In the genomic region with DNA sequence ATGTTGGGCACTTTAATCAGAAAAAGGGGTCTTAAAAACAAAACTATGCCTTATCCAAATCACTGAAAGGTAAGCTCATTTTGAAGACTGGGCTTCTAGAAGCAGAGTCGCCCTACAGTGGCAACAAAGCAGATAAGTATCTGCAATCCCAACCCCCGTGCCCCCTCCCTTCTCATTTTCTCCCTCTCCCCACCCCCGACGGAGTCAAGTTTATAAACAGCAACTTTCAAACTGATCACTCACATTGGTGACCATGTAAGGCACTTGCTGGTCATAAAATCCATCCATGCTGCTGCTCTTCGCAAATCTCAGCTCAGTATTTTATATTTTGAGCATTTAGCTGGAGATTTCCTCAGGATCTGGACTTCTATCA, we compare ENCODE assay signal across 8 cellular contexts. TPM values are rescaled to one million over a fixed set of nuclear protein-coding genes. Genes with fewer than 3 reads are reported as not detected.
DNase-seq lines count a peak whose midpoint lies in the region; ATAC-seq and TF ChIP-seq lines count a peak whose summit lies in the region.

No MANE protein-coding gene starts in this region.

- H3K4me1 ChIP-seq in HCT116 (ENCODE audit: control insufficient read depth in 1 of 2, insufficient read depth in 2 of 2, low read length in 2 of 2) (peaks cover 9 to 13% of the 10 kb centered on the region in 2 experiments; a peak in 3 of 4 replicates), skeletal muscle satellite cell (ENCODE audit: control insufficient read depth, insufficient read depth, low read length) (peaks cover 21% of the 10 kb centered on the region)

- H2AFZ ChIP-seq in HCT116 (ENCODE audit: low read depth, low read length, poor library complexity, severe bottlenecking) = no peak overlapping the region

- peak overlapping the region; percentile 53 to 61 for H3K4me3 ChIP-seq in HCT116 (replicated peaks in 1 of 2; ENCODE audit: low read depth in 1 of 2, low read length in 2 of 2)
- H3K4me3 ChIP-seq in skeletal muscle satellite cell (ENCODE audit: low read length) = peak overlapping the region; percentile 92

- no peak overlapping the region for H3K27ac Mint-ChIP-seq in activated CD8-positive, alpha-beta T cell treated with anti-CD3 and anti-CD28 coated beads, Interleukin-2, amount 10 ng/mL, durations not matched to agents 7 days and 5 days
- H3K27ac Mint-ChIP-seq in CD14-positive monocyte = no peak overlapping the region

- no peak for TF ChIP-seq RAD21 in HCT116 (IDR thresholded peaks at IDR 0.05; ENCODE audit: low read depth)

- H3K27ac ChIP-seq in HCT116 (ENCODE audit: low read depth, low read length) = peak overlapping the region; percentile 68

- H3K4me2 ChIP-seq in HCT116 (ENCODE audit: low read length) (peak overlapping the region; percentile 78), skeletal muscle satellite cell (ENCODE audit: low read length) (peak overlapping the region; percentile 94)

- no peaks in the 10 kb centered on the region for H3K9me3 ChIP-seq in HCT116 (ENCODE audit: control insufficient read depth in 1 of 2, insufficient read depth in 1 of 2, low read depth in 1 of 2, low read length in 2 of 2)
- H3K9me3 ChIP-seq in skeletal muscle satellite cell (replicated peaks; ENCODE audit: low read length) = no peaks in the 10 kb centered on the region

- H3K4me3 Mint-ChIP-seq in activated CD8-positive, alpha-beta T cell treated with anti-CD3 and anti-CD28 coated beads, Interleukin-2, amount 10 ng/mL, durations not matched to agents 7 days and 5 days = no peak overlapping the region
- H3K4me3 Mint-ChIP-seq in CD14-positive monocyte = no peak overlapping the region

- CTCF ChIA-PET in HCT116 (lab: Charles Lee) = interaction anchor here (1.5 kb wide), 1 partner anchor 707 kb away, joined by 4 read pairs; no protein-coding TSS in a partner anchor
- CTCF ChIA-PET in activated CD8-positive, alpha-beta T cell treated with anti-CD3 and anti-CD28 coated beads, Interleukin-2, amount 10 ng/mL, durations not matched to agents 7 days and 5 days (lab: Charles Lee) = no interaction called here

- no peak for TF ChIP-seq POLR2A in HCT116 (IDR thresholded peaks at IDR 0.05; ENCODE audit: borderline replicate concordance, extremely low read depth, insufficient read depth, insufficient read length)

- H3K9ac ChIP-seq in HCT116 (ENCODE audit: low read length) (peak overlapping the region; percentile 54), skeletal muscle satellite cell (ENCODE audit: low read depth, low read length) (peak overlapping the region; percentile 88)

- no peaks in the 10 kb centered on the region for H3K9me3 Mint-ChIP-seq in activated CD8-positive, alpha-beta T cell treated with anti-CD3 and anti-CD28 coated beads, Interleukin-2, amount 10 ng/mL, durations not matched to agents 7 days and 5 days (ENCODE audit: insufficient read depth)
- H3K9me3 Mint-ChIP-seq in CD14-positive monocyte = peaks cover 0 to 2% (median 0%) of the 10 kb centered on the region in 7 donors

- BruUV-seq in HCT116 (replicated peaks; lab: Mats Ljungman, UMichigan) = no TSS peak

- H3K27me3 Mint-ChIP-seq in activated CD8-positive, alpha-beta T cell treated with anti-CD3 and anti-CD28 coated beads, Interleukin-2, amount 10 ng/mL, durations not matched to agents 7 days and 5 days (ENCODE audit: low read depth) = no peaks in the 10 kb centered on the region
- peaks cover 5 to 13% (median 10%) of the 10 kb centered on the region in 3 donors for H3K27me3 Mint-ChIP-seq in CD14-positive monocyte (ENCODE audit: low read depth in 3 of 3)

- H3K9me2 ChIP-seq in HCT116 (ENCODE audit: insufficient read depth) = no peaks in the 10 kb centered on the region; the same call in 1 of the 2 replicates

- H3K27me3 ChIP-seq in HCT116 (ENCODE audit: insufficient read depth, low read length) = no peaks in the 10 kb centered on the region
- H3K27me3 ChIP-seq in skeletal muscle satellite cell (ENCODE audit: control insufficient read depth, insufficient read depth, low read length) = no peaks in the 10 kb centered on the region

- H3K36me3 ChIP-seq in HCT116 (ENCODE audit: control insufficient read depth in 1 of 2, insufficient read depth in 2 of 2, low read length in 2 of 2) (no peaks in the 10 kb centered on the region), skeletal muscle satellite cell (ENCODE audit: insufficient read depth, low read length) (no peaks in the 10 kb centered on the region)

- intact Hi-C loops in HCT116 (cut with micrococcal nuclease) = no loop called here
- intact Hi-C loops in CD14-positive monocyte (cut with micrococcal nuclease) = no loop called here

- DNase-seq in HCT116 (ENCODE audit: low read depth, low spot score) (no peak), SHP77 treated with DMSO at 0.1 percent for 48 hours (lab: John Stamatoyannopoulos, UW) (peak; percentile 85), foreskin melanocyte (peak; percentile 52), CD14-positive monocyte (ENCODE audit: low spot score) (no peak)
- no peak for DNase-seq in activated CD8-positive, alpha-beta T cell treated with anti-CD3 and anti-CD28 coated beads, Interleukin-2, amount 10 ng/mL, durations not matched to agents 7 days and 5 days

- RAD21 ChIA-PET in HCT116 (lab: Charles Lee; ENCODE audit: low non-redundant PET in 1 of 2, low total read pairs in 2 of 2, uncharacterized antibody in 2 of 2, unreplicated experiment in 2 of 2) = no interaction called here

- H3K4me1 Mint-ChIP-seq in activated CD8-positive, alpha-beta T cell treated with anti-CD3 and anti-CD28 coated beads, Interleukin-2, amount 10 ng/mL, durations not matched to agents 7 days and 5 days (ENCODE audit: low read depth) = no peaks in the 10 kb centered on the region
- H3K4me1 Mint-ChIP-seq in CD14-positive monocyte = no peaks in the 10 kb centered on the region

- no peak for ATAC-seq in HCT116
- ATAC-seq in HG02981 (IDR thresholded peaks at IDR 0.05; ENCODE audit: unreplicated experiment) = no peak
- ATAC-seq in GM19467 (IDR thresholded peaks at IDR 0.05; ENCODE audit: unreplicated experiment) = no peak
- no peak for ATAC-seq in activated CD8-positive, alpha-beta T cell treated with anti-CD3 and anti-CD28 coated beads, Interleukin-2, amount 10 ng/mL, durations not matched to agents 7 days and 5 days

- H3K79me2 ChIP-seq in HCT116 (ENCODE audit: insufficient read depth, low read length) = no peaks in the 10 kb centered on the region

- H3K36me3 Mint-ChIP-seq in activated CD8-positive, alpha-beta T cell treated with anti-CD3 and anti-CD28 coated beads, Interleukin-2, amount 10 ng/mL, durations not matched to agents 7 days and 5 days (ENCODE audit: low read depth) = no peaks in the 10 kb centered on the region
- H3K36me3 Mint-ChIP-seq in CD14-positive monocyte = no peaks in the 10 kb centered on the region

- POLR2A ChIA-PET in HCT116 (lab: Charles Lee) = interaction anchor here (1.3 kb wide), 1 partner anchor 8 kb away, joined by 3 read pairs; no protein-coding TSS in a partner anchor
- POLR2A ChIA-PET in activated CD8-positive, alpha-beta T cell treated with anti-CD3 and anti-CD28 coated beads, Interleukin-2, amount 10 ng/mL, durations not matched to agents 7 days and 5 days (lab: Charles Lee) = interaction anchor here (0.6 to 0.7 kb wide), 2 partner anchors 1896 to 1898 kb away, joined by 3 to 4 read pairs; no protein-coding TSS in a partner anchor

- TF ChIP-seq CTCF in HCT116 (IDR thresholded peaks at IDR 0.05 in 2 of 3, conservative IDR thresholded peaks at IDR 0.05 in 1 of 3; ENCODE audit: borderline replicate concordance in 1 of 3, insufficient read depth in 1 of 3, low read depth in 2 of 3, low read length in 2 of 3) = no peak
- no peak for TF ChIP-seq CTCF in CD14-positive monocyte (IDR thresholded peaks at IDR 0.05)

- H4K20me1 ChIP-seq in HCT116 (ENCODE audit: insufficient read depth) = no peaks in the 10 kb centered on the region

TF ChIP-seq in HCT116, 20 proteins besides CTCF, POLR2A, EP300 and RAD21 (continues in another document):
- TF ChIP-seq SIN3A (IDR thresholded peaks at IDR 0.05; ENCODE audit: low read depth) (no peak), POLR2AphosphoS5 (IDR thresholded peaks at IDR 0.05; ENCODE audit: low read depth, low read length) (no peak), TCF7L2 (IDR thresholded peaks at IDR 0.05; ENCODE audit: borderline replicate concordance, extremely low read depth, insufficient read depth, insufficient read length) (no peak), CBX3 (IDR thresholded peaks at IDR 0.05; ENCODE audit: low read depth) (no peak), EZH2phosphoT487 (IDR thresholded peaks at IDR 0.05; ENCODE audit: borderline replicate concordance) (no peak), ELF1 (IDR thresholded peaks at IDR 0.05; ENCODE audit: borderline replicate concordance, low read depth) (no peak), SRF (IDR thresholded peaks at IDR 0.05; ENCODE audit: low read depth) (no peak), YY1 (IDR thresholded peaks at IDR 0.05; ENCODE audit: extremely low read depth, insufficient replicate concordance, low read depth, low read length) (no peak)
- TF ChIP-seq, protein P1, sequence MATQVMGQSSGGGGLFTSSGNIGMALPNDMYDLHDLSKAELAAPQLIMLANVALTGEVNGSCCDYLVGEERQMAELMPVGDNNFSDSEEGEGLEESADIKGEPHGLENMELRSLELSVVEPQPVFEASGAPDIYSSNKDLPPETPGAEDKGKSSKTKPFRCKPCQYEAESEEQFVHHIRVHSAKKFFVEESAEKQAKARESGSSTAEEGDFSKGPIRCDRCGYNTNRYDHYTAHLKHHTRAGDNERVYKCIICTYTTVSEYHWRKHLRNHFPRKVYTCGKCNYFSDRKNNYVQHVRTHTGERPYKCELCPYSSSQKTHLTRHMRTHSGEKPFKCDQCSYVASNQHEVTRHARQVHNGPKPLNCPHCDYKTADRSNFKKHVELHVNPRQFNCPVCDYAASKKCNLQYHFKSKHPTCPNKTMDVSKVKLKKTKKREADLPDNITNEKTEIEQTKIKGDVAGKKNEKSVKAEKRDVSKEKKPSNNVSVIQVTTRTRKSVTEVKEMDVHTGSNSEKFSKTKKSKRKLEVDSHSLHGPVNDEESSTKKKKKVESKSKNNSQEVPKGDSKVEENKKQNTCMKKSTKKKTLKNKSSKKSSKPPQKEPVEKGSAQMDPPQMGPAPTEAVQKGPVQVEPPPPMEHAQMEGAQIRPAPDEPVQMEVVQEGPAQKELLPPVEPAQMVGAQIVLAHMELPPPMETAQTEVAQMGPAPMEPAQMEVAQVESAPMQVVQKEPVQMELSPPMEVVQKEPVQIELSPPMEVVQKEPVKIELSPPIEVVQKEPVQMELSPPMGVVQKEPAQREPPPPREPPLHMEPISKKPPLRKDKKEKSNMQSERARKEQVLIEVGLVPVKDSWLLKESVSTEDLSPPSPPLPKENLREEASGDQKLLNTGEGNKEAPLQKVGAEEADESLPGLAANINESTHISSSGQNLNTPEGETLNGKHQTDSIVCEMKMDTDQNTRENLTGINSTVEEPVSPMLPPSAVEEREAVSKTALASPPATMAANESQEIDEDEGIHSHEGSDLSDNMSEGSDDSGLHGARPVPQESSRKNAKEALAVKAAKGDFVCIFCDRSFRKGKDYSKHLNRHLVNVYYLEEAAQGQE (IDR thresholded peaks at IDR 0.05; ENCODE audit: low read depth) = no peak

RNA-seq across cellular contexts. Expression of a gene that starts 0.7 kb away (rescaled TPM):
- 23.3 TPM for total RNA-seq in HCT116 (2021; ENCODE audit: unreplicated experiment)
- polyA plus RNA-seq in HCT116 (2012) = 4.3 and 6.8 TPM in 2 replicates
- 13.2 and 14.9 TPM in 2 replicates for total RNA-seq in skeletal muscle satellite cell (2012; rRNA removed)
- total RNA-seq in activated CD8-positive, alpha-beta T cell treated with anti-CD3 and anti-CD28 coated beads, Interleukin-2, amount 10 ng/mL, durations not matched to agents 7 days and 5 days = under 1 TPM in 1 of 2 experiments, not detected in 1; 0.31 TPM
- not detected for polyA plus RNA-seq in CD14-positive monocyte

Comparison
In these comparisons a context has a peak if more than half of its experiments do, and no peak if none do; other contexts are left out.
1. DNase-seq: peak in SHP77 treated with DMSO at 0.1 percent for 48 hours (single experiment) and foreskin melanocyte (single experiment); none in HCT116 (single experiment), activated CD8-positive, alpha-beta T cell treated with anti-CD3 and anti-CD28 coated beads, Interleukin-2, amount 10 ng/mL, durations not matched to agents 7 days and 5 days (single experiment) and CD14-positive monocyte (single experiment).
2. RNA of a gene that starts 0.7 kb away (total RNA-seq): 23.3 TPM in HCT116 (single experiment); 0.31 TPM in activated CD8-positive, alpha-beta T cell treated with anti-CD3 and anti-CD28 coated beads, Interleukin-2, amount 10 ng/mL, durations not matched to agents 7 days and 5 days; every median in the first group is over 10 times any median in the second.